Comparison of ENCODE assay signal across 10 cellular contexts in genomic region chr7:12222889-12223579, GRCh38. TPM values are rescaled to one million over a fixed set of nuclear protein-coding genes. Genes with fewer than 3 reads are reported as not detected.
DNase-seq lines count a peak whose midpoint lies in the region; ATAC-seq and TF ChIP-seq lines count a peak whose summit lies in the region.
"Had no signal": no experiment of that assay in that cellular context is flagged by ENCODE, and none has a peak within 500 bp of the region (broad histone marks: within the 10 kb centered on the region; RNA-seq: fewer than 3 reads in every experiment).

No MANE protein-coding gene starts in this region.

- H3K4me3 ChIP-seq in mucosa of descending colon (no peak overlapping the region), A673 (ENCODE audit: low read depth, low read length, poor library complexity, severe bottlenecking) (no peak overlapping the region)

- peaks cover 63% of the 10 kb centered on the region for H3K36me3 ChIP-seq in KOPT-K1 (ENCODE audit: insufficient read depth, low read length)
- no peaks in the 10 kb centered on the region for H3K36me3 ChIP-seq in mucosa of descending colon (ENCODE audit: low read depth)
- peaks cover 18% of the 10 kb centered on the region for H3K36me3 ChIP-seq in A673 (ENCODE audit: insufficient read depth, low read length, poor library complexity, severe bottlenecking)

- H3K4me1 ChIP-seq in mucosa of descending colon (ENCODE audit: low read depth) (no peaks in the 10 kb centered on the region), A673 (ENCODE audit: insufficient read depth, low read length, poor library complexity, severe bottlenecking) (no peaks in the 10 kb centered on the region)

- peak; percentile 96 for ATAC-seq in GM18909 (IDR thresholded peaks at IDR 0.05; ENCODE audit: poor library complexity, unreplicated experiment)
- peak; percentile 90 for ATAC-seq in HG02610 (IDR thresholded peaks at IDR 0.05; ENCODE audit: unreplicated experiment)
- ATAC-seq in mucosa of descending colon = peak; percentile 11
- ATAC-seq: HCT116 had no signal

- DNase-seq in mucosa of descending colon (no peak), AG20443 (ENCODE audit: low spot score) (no peak), SW480 (ENCODE audit: low spot score) (no peak), A673 (ENCODE audit: low spot score) (no peak)
- no peak for DNase-seq in NK-92 treated with Interleukin-12 subunit alpha and Interleukin-12 subunit beta, amount 100 ng/mL, for 24 hours (lab: John Stamatoyannopoulos, UW)
- DNase-seq: substantia nigra had no signal

- CTCF ChIA-PET in A673 (lab: Charles Lee) = no interaction called here

- TF ChIP-seq CTCF in mucosa of descending colon (IDR thresholded peaks at IDR 0.05) (no peak), A673 (conservative IDR thresholded peaks at IDR 0.05; ENCODE audit: low read depth, low read length) (no peak)

- no TSS peak for BruUV-seq in A673 (replicated peaks; lab: Mats Ljungman, UMichigan)

- H3K9me3 ChIP-seq in KOPT-K1 (ENCODE audit: insufficient read depth, low read length, poor library complexity, severe bottlenecking) (peaks cover 5% of the 10 kb centered on the region), mucosa of descending colon (no peaks in the 10 kb centered on the region), A673 (ENCODE audit: low read depth, low read length, poor library complexity, severe bottlenecking) (no peaks in the 10 kb centered on the region)

- H3K27me3 ChIP-seq in A673 (replicated peaks; ENCODE audit: insufficient read depth, low read depth, low read length, poor library complexity) = no peaks in the 10 kb centered on the region

- POLR2A ChIA-PET in A673 (lab: Charles Lee; ENCODE audit: low non-redundant PET) = no interaction called here

- intact Hi-C loops in mucosa of descending colon (cut with DNase I, micrococcal nuclease) = no loop called here
- intact Hi-C loops in A673 (cut with micrococcal nuclease; ENCODE audit: unreplicated experiment) = no loop called here

- peak overlapping the region; percentile 11 for H3K27ac ChIP-seq in KOPT-K1 (ENCODE audit: low read depth, low read length, poor library complexity, severe bottlenecking)
- H3K27ac ChIP-seq in A673 (ENCODE audit: low read depth, low read length, poor library complexity, severe bottlenecking) = no peak overlapping the region

RNA-seq across cellular contexts. Expression of gene TMEM106B, which starts 11.9 kb away (rescaled TPM):
- total RNA-seq in mucosa of descending colon (10 to 100 TPM; 44.0 to 64.8 (median 60.2) TPM), A673 (2021) (34.5 and 37.1 TPM in 2 replicates)

Comparison
In these comparisons a context has a peak if more than half of its experiments do, and no peak if none do; other contexts are left out.
1. ATAC-seq: peak in every context shown above with its lines; median percentile 96 in GM18909; 90 in HG02610; 11 in mucosa of descending colon.